In the genomic region with DNA sequence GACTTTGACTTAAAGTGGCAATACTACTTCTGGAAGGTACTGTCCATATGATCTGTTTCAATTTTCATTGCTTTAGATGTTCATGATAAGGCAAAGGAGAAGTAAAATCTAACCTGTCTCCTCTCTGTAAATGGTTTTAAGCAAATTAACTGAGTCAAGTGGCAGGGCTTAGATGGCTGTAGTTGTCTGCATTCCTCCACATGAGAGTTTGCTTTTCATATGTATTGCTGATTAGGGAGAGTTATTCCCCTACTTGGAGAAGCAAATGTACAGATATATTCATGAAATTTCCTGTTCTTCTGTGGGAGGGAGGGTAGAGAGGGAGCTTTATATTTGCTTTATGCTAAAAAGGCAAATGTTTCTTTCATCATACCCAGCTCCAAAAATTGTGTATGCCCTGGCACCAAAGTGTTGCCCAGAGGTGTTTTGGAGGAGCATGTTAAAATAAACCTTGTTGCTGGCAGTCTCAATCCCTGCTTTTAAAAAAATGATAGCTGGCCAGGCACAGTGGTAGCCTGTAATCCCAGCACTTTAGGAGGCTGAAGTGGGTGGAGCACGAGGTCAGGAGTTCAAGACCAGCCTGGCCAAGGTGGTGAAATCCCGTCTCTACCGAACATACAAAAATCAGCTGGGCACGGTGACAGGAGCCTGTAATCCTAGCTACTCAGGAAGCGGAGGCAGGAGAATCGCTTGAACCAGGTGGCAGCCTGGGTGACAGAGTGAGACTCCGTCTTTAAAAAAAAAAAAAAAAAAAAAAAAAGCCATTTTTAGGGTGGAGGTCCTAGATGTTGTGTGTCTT, we compare ENCODE assay signal across 19 cellular contexts. TPM values are rescaled to one million over a fixed set of nuclear protein-coding genes. Genes with fewer than 3 reads are reported as not detected.
"Had no signal": no experiment of that assay in that cellular context is flagged by ENCODE, and none has a peak within 500 bp of the region (broad histone marks: within the 10 kb centered on the region; RNA-seq: fewer than 3 reads in every experiment).

No MANE protein-coding gene starts in this region.

- H3K36me3 ChIP-seq: gastroesophageal sphincter, neutrophil had no signal

- DNase-seq: cortex of kidney; dorsolateral prefrontal cortex; effector memory CD4-positive, alpha-beta T cell; esophagus squamous epithelium; foreskin fibroblast; glutamatergic neuron; islet precursor cell; mammary epithelial cell; mucosa of descending colon; naive thymus-derived CD8-positive, alpha-beta T cell; psoas muscle; retina; small intestine; stimulated activated CD4-positive, alpha-beta T cell treated with anti-CD3 and anti-CD28 coated beads, Interleukin-12 subunit alpha, Interleukin-12 subunit beta, amount 100 ng/mL, for 4 hours; stimulated activated naive CD4-positive, alpha-beta T cell treated with Interleukin-2 at 50 U/mL for 16 hours; trophoblast cell had no signal

- H3K4me3 ChIP-seq: dorsolateral prefrontal cortex, esophagus squamous epithelium, gastroesophageal sphincter, mucosa of descending colon, psoas muscle had no signal

- H3K27ac ChIP-seq: esophagus squamous epithelium, gastroesophageal sphincter, neutrophil, psoas muscle had no signal

- H3K27ac Mint-ChIP-seq: naive thymus-derived CD8-positive, alpha-beta T cell had no signal

- H3K27me3 ChIP-seq: dorsolateral prefrontal cortex, esophagus squamous epithelium, gastroesophageal sphincter, neutrophil had no signal

- ATAC-seq: gastroesophageal sphincter; mucosa of descending colon; naive thymus-derived CD8-positive, alpha-beta T cell had no signal

- H3K4me3 Mint-ChIP-seq: naive thymus-derived CD8-positive, alpha-beta T cell had no signal

- H3K9me3 ChIP-seq: esophagus squamous epithelium, gastroesophageal sphincter, mucosa of descending colon, neutrophil, psoas muscle had no signal

RNA-seq across cellular contexts. Expression of gene LRRTM2, which starts 3.5 kb away (rescaled TPM):
- total RNA-seq: epithelial cell of proximal tubule; naive thymus-derived CD8-positive, alpha-beta T cell had no signal
- polyA plus RNA-seq: naive thymus-derived CD8-positive, alpha-beta T cell had no signal
